Comparison of ENCODE assay signal across 1 cellular context in the genomic region with DNA sequence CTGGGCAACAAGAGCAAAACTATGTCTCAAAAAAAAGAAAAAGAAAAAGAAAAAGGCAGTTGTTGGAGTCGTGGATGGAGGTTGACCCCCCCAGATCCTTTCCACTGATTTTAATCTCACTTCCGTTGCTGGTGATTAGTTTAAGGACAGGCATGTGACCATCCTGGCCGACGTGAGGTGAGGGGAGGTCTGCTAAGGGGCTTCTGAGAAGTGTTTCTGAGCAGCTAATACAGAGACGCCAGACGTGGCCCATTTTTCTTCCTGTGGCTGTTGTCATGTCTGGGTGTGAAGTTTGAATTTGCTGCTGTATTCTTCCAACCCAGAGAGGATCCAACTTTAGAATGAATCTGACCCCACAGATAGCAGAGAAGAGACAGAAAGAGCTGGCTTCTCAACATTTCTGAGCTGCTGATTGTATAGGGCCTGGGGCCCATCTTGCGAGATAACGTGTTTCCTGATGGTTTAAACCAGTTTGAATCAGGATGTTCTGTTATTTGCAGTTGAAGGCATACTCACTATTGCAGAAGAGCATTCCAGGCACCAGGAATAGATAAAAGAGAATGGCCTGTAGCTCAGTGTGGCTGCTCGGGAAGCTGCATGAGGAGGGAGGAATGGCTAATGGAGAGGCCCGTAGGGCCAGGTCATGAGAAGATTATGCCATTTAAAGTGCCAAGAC.
TF ChIP-seq lines count a peak whose summit lies in the region.

No MANE protein-coding gene starts in this region.

TF ChIP-seq in K562, 482 proteins besides CTCF, POLR2A, EP300 and RAD21 (continues in another document):
- TF ChIP-seq U2AF1 (optimal IDR thresholded peaks at IDR 0.05; ENCODE audit: low read depth, low read length), result no peak
- TF ChIP-seq NR3C1 (CRISPR knock-in tag; IDR thresholded peaks at IDR 0.05), result no peak
- no peak for TF ChIP-seq FOXO4 (CRISPR knock-in tag; IDR thresholded peaks at IDR 0.05)
- no peak for TF ChIP-seq TAF9B (IDR thresholded peaks at IDR 0.05; ENCODE audit: partially characterized antibody)
- no peak for TF ChIP-seq ZNF586 (CRISPR knock-in tag; conservative IDR thresholded peaks at IDR 0.05)
- TF ChIP-seq NONO (IDR thresholded peaks at IDR 0.05; ENCODE audit: low read depth in 2 of 2, low read length in 1 of 2), result no peak
- no peak for TF ChIP-seq DDX20 (tag; IDR thresholded peaks at IDR 0.05; ENCODE audit: low read depth)
- TF ChIP-seq ZBTB26 (CRISPR knock-in tag; IDR thresholded peaks at IDR 0.05), result no peak
- peak; percentile 39; the same call in 1 of the 2 replicates for TF ChIP-seq CTBP1 (IDR thresholded peaks at IDR 0.05; ENCODE audit: borderline replicate concordance)
- peak; percentile 38; the same call in 1 of the 2 replicates for TF ChIP-seq MEF2D (tag; conservative IDR thresholded peaks at IDR 0.05; ENCODE audit: low read depth)
- TF ChIP-seq MYBL2 (IDR thresholded peaks at IDR 0.05; ENCODE audit: low read depth), result peak; percentile 29; the same call in 1 of the 2 replicates
- TF ChIP-seq MYBL2 (CRISPR knock-in tag; IDR thresholded peaks at IDR 0.05; ENCODE audit: borderline replicate concordance), result no peak
- TF ChIP-seq PYGO2 (tag; IDR thresholded peaks at IDR 0.05), result 0 out of 2 replicates have a peak, but pooled peaks have one; percentile 25
- TF ChIP-seq ZNF24 (IDR thresholded peaks at IDR 0.05), result no peak
- TF ChIP-seq CCAR2 (IDR thresholded peaks at IDR 0.05; ENCODE audit: low read depth, low read length), result no peak
- 0 out of 2 replicates have a peak, but pooled peaks have one; percentile 18 for TF ChIP-seq ELF1 (tag; IDR thresholded peaks at IDR 0.05)
- TF ChIP-seq RB1 (IDR thresholded peaks at IDR 0.05; ENCODE audit: low read depth), result no peak
- no peak for TF ChIP-seq ETV5 (CRISPR knock-in tag; IDR thresholded peaks at IDR 0.05; ENCODE audit: low read depth)
- TF ChIP-seq FOXK1 (CRISPR knock-in tag; IDR thresholded peaks at IDR 0.05; ENCODE audit: borderline replicate concordance), result no peak
- TF ChIP-seq ETV1 (tag; conservative IDR thresholded peaks at IDR 0.05; ENCODE audit: low read depth), result peak; percentile 40
- peak; percentile 27; the same call in 1 of the 2 replicates for TF ChIP-seq USF2 (CRISPR knock-in tag; IDR thresholded peaks at IDR 0.05)
- no peak for TF ChIP-seq GABPB1 (CRISPR knock-in tag; IDR thresholded peaks at IDR 0.05)
- TF ChIP-seq ZNF57 (CRISPR knock-in tag; IDR thresholded peaks at IDR 0.05), result no peak
- TF ChIP-seq ZNF324 (CRISPR knock-in tag; IDR thresholded peaks at IDR 0.05), result no peak
- no peak for TF ChIP-seq HLTF (IDR thresholded peaks at IDR 0.05)
- no peak for TF ChIP-seq ZBTB17 (CRISPR knock-in tag; IDR thresholded peaks at IDR 0.05)
- no peak for TF ChIP-seq MAFF (IDR thresholded peaks at IDR 0.05; ENCODE audit: low read length)
- no peak for TF ChIP-seq SIN3A (IDR thresholded peaks at IDR 0.05; ENCODE audit: borderline replicate concordance in 2 of 2, control insufficient read depth in 1 of 2, low read depth in 2 of 2, low read length in 2 of 2)
- TF ChIP-seq GTF2E2 (tag; IDR thresholded peaks at IDR 0.05), result no peak
- TF ChIP-seq BACH1 (tag; IDR thresholded peaks at IDR 0.05), result no peak
- no peak for TF ChIP-seq BRCA1 (IDR thresholded peaks at IDR 0.05)
- TF ChIP-seq BRCA1 (CRISPR knock-in tag; IDR thresholded peaks at IDR 0.05), result no peak
- TF ChIP-seq RBM34 (IDR thresholded peaks at IDR 0.05; ENCODE audit: borderline replicate concordance, insufficient read depth, low read length), result no peak
- TF ChIP-seq, protein P1, sequence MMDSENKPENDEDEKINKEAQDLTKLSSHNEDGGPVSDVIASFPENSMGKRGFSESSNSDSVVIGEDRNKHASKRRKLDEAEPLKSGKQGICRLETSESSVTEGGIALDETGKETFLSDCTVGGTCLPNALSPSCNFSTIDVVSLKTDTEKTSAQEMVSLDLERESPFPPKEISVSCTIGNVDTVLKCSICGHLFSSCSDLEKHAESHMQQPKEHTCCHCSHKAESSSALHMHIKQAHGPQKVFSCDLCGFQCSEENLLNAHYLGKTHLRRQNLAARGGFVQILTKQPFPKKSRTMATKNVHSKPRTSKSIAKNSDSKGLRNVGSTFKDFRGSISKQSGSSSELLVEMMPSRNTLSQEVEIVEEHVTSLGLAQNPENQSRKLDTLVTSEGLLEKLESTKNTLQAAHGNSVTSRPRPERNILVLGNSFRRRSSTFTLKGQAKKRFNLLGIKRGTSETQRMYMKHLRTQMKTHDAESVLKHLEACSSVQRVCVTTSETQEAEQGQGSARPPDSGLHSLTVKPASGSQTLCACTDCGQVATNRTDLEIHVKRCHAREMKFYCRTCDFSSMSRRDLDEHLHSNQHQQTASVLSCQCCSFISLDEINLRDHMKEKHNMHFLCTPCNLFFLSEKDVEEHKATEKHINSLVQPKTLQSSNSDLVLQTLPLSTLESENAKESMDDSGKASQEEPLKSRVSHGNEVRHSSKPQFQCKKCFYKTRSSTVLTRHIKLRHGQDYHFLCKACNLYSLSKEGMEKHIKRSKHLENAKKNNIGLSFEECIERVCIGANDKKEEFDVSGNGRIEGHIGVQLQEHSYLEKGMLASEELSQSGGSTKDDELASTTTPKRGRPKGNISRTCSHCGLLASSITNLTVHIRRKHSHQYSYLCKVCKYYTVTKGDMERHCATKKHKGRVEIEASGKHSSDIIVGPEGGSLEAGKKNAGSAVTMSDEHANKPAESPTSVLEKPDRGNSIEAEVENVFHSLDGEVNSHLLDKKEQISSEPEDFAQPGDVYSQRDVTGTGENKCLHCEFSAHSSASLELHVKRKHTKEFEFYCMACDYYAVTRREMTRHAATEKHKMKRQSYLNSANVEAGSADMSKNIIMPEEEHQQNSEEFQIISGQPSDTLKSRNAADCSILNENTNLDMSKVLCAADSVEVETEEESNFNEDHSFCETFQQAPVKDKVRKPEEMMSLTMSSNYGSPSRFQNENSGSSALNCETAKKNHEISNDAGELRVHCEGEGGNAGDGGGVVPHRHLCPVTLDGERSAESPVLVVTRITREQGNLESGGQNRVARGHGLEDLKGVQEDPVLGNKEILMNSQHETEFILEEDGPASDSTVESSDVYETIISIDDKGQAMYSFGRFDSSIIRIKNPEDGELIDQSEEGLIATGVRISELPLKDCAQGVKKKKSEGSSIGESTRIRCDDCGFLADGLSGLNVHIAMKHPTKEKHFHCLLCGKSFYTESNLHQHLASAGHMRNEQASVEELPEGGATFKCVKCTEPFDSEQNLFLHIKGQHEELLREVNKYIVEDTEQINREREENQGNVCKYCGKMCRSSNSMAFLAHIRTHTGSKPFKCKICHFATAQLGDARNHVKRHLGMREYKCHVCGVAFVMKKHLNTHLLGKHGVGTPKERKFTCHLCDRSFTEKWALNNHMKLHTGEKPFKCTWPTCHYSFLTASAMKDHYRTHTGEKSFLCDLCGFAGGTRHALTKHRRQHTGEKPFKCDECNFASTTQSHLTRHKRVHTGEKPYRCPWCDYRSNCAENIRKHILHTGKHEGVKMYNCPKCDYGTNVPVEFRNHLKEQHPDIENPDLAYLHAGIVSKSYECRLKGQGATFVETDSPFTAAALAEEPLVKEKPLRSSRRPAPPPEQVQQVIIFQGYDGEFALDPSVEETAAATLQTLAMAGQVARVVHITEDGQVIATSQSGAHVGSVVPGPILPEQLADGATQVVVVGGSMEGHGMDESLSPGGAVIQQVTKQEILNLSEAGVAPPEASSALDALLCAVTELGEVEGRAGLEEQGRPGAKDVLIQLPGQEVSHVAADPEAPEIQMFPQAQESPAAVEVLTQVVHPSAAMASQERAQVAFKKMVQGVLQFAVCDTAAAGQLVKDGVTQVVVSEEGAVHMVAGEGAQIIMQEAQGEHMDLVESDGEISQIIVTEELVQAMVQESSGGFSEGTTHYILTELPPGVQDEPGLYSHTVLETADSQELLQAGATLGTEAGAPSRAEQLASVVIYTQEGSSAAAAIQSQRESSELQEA (IDR thresholded peaks at IDR 0.05; ENCODE audit: low read depth), result no peak
- no peak for TF ChIP-seq NFIX (CRISPR knock-in tag; IDR thresholded peaks at IDR 0.05; ENCODE audit: low read depth)
- TF ChIP-seq GATAD2A (IDR thresholded peaks at IDR 0.05), result no peak
- TF ChIP-seq TAF7 (tag; IDR thresholded peaks at IDR 0.05), result no peak
- no peak for TF ChIP-seq CEBPZ (IDR thresholded peaks at IDR 0.05; ENCODE audit: borderline replicate concordance, low read depth, low read length)
- TF ChIP-seq BRF1 (IDR thresholded peaks at IDR 0.05; ENCODE audit: borderline replicate concordance, extremely low read depth, insufficient read length), result no peak
- no peak for TF ChIP-seq DMBX1 (CRISPR knock-in tag; IDR thresholded peaks at IDR 0.05; ENCODE audit: borderline replicate concordance)
- no peak for TF ChIP-seq COPS2 (conservative IDR thresholded peaks at IDR 0.05)
- no peak for TF ChIP-seq ZBTB7A (IDR thresholded peaks at IDR 0.05; ENCODE audit: borderline replicate concordance, control insufficient read depth, low read depth, low read length)
- TF ChIP-seq FOXM1 (IDR thresholded peaks at IDR 0.05; ENCODE audit: low read depth), result no peak
- no peak for TF ChIP-seq FOXM1 (CRISPR knock-in tag; IDR thresholded peaks at IDR 0.05; ENCODE audit: low read depth)
- no peak for TF ChIP-seq EGR1 (conservative IDR thresholded peaks at IDR 0.05)
- TF ChIP-seq FOXA1 (IDR thresholded peaks at IDR 0.05; ENCODE audit: borderline replicate concordance), result no peak
- no peak for TF ChIP-seq CBX8 (IDR thresholded peaks at IDR 0.05; ENCODE audit: borderline replicate concordance, extremely low read depth, low read depth, low read length, poor library complexity, severe bottlenecking)
- no peak for TF ChIP-seq HMBOX1 (IDR thresholded peaks at IDR 0.05)
- TF ChIP-seq TEAD1 (CRISPR knock-in tag; IDR thresholded peaks at IDR 0.05), result 0 out of 4 replicates have a peak, but pooled peaks of 1 of the 2 experiments have one; percentile 20
